ENCODE assay signal across 33 cellular contexts in the genomic region with DNA sequence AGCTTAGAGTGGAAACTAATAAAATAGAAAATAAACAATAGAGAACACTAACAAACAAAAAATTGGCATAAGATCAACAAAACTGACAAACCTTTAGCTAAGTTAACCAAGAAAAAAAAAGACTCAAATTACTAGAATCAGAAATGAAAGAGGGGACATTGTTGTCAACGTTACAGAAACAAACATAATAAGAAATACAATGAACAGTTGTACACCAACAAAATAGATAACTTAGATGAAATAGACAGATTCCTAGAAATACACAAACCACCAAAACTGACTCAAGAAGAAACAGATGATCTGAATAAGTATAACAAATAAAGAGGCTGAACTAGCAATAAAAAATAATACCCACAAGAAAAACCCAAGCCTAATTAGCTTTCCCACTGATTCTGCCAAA. TPM values are rescaled to one million over a fixed set of nuclear protein-coding genes. Genes with fewer than 3 reads are reported as not detected.
DNase-seq lines count a peak whose midpoint lies in the region; ATAC-seq, FAIRE-seq and TF ChIP-seq lines count a peak whose summit lies in the region.
"Had no signal": no experiment of that assay in that cellular context is flagged by ENCODE, and none has a peak within 500 bp of the region (broad histone marks: within the 10 kb centered on the region; RNA-seq: fewer than 3 reads in every experiment).

No MANE protein-coding gene starts in this region.

- H3K27ac ChIP-seq in endodermal cell (ENCODE audit: low read depth, low read length) = no peak overlapping the region
- H3K27ac ChIP-seq: A549, epithelial cell of prostate, PC-9, upper lobe of left lung had no signal

- no peaks in the 10 kb centered on the region for H3K9me3 Mint-ChIP-seq in activated T-cell treated with anti-CD3 and anti-CD28 coated beads, Interleukin-2, amount 50 U/mL, for 24 hours
- no peaks in the 10 kb centered on the region for H3K9me3 Mint-ChIP-seq in activated T-cell treated with anti-CD3 and anti-CD28 coated beads, Interleukin-2, amount 50 U/mL, for 4 hours
- H3K9me3 Mint-ChIP-seq in activated T-helper 2 cell treated with anti-CD3 and anti-CD28 coated beads, Interferon-gamma antibody, Interleukin-2, Interleukin-4, amounts not matched to agents 10 μg/mL and 5 μg/mL and 100 μg/mL, durations not matched to agents 14 hours and 24 hours and 36 hours = peaks cover 11% of the 10 kb centered on the region
- H3K9me3 Mint-ChIP-seq in endodermal cell = no peaks in the 10 kb centered on the region
- H3K9me3 Mint-ChIP-seq: nephron had no signal

- H3K27me3 ChIP-seq in endodermal cell (ENCODE audit: control insufficient read depth, insufficient read depth, low read length, poor library complexity, severe bottlenecking) = no peaks in the 10 kb centered on the region
- H3K27me3 ChIP-seq: upper lobe of left lung had no signal

- no peaks in the 10 kb centered on the region for H3K36me3 Mint-ChIP-seq in activated T-cell treated with anti-CD3 and anti-CD28 coated beads, Interleukin-2, amount 50 U/mL, for 24 hours (ENCODE audit: low read depth)
- H3K36me3 Mint-ChIP-seq in activated T-cell treated with anti-CD3 and anti-CD28 coated beads, Interleukin-2, amount 50 U/mL, for 4 hours (ENCODE audit: insufficient read depth) = no peaks in the 10 kb centered on the region
- H3K36me3 Mint-ChIP-seq in activated T-helper 2 cell treated with anti-CD3 and anti-CD28 coated beads, Interferon-gamma antibody, Interleukin-2, Interleukin-4, amounts not matched to agents 10 μg/mL and 5 μg/mL and 100 μg/mL, durations not matched to agents 14 hours and 24 hours and 36 hours (ENCODE audit: low read depth) = peaks cover 10% of the 10 kb centered on the region
- H3K36me3 Mint-ChIP-seq in endodermal cell (ENCODE audit: low read depth) = no peaks in the 10 kb centered on the region
- H3K36me3 Mint-ChIP-seq: brain, WTC11 had no signal

- 80% methylated on average over 1 of the region's 1 CpG; no CpG with 5 or more reads in 1 of the 2 experiments for WGBS in endodermal cell (ENCODE audit: insufficient coverage in 1 of 2, insufficient read length in 1 of 2), 2 experiments

- H3K27me3 Mint-ChIP-seq in activated T-cell treated with anti-CD3 and anti-CD28 coated beads, Interleukin-2, amount 50 U/mL, for 24 hours = no peaks in the 10 kb centered on the region
- H3K27me3 Mint-ChIP-seq in activated T-cell treated with anti-CD3 and anti-CD28 coated beads, Interleukin-2, amount 50 U/mL, for 4 hours (ENCODE audit: low read depth) = no peaks in the 10 kb centered on the region
- H3K27me3 Mint-ChIP-seq in activated T-helper 2 cell treated with anti-CD3 and anti-CD28 coated beads, Interferon-gamma antibody, Interleukin-2, Interleukin-4, amounts not matched to agents 10 μg/mL and 5 μg/mL and 100 μg/mL, durations not matched to agents 14 hours and 24 hours and 36 hours (ENCODE audit: low read depth) = no peaks in the 10 kb centered on the region
- H3K27me3 Mint-ChIP-seq in endodermal cell (ENCODE audit: insufficient read depth) = peaks cover 13% of the 10 kb centered on the region

- peak; percentile 33 for FAIRE-seq in islet of Langerhans (lab: Jason Lieb, UNC)
- FAIRE-seq: A549, small intestine had no signal

- H3K27ac Mint-ChIP-seq in activated T-cell treated with anti-CD3 and anti-CD28 coated beads, Interleukin-2, amount 50 U/mL, for 24 hours = peak overlapping the region; percentile 65
- H3K27ac Mint-ChIP-seq in activated T-helper 2 cell treated with anti-CD3 and anti-CD28 coated beads, Interferon-gamma antibody, Interleukin-2, Interleukin-4, amounts not matched to agents 10 μg/mL and 5 μg/mL and 100 μg/mL, durations not matched to agents 14 hours and 24 hours and 36 hours = peak overlapping the region; percentile 88
- H3K27ac Mint-ChIP-seq in endodermal cell = no peak overlapping the region
- H3K27ac Mint-ChIP-seq: brain, nephron, WTC11 had no signal

- intact Hi-C loops in activated T-helper 2 cell treated with anti-CD3 and anti-CD28 coated beads, Interferon-gamma antibody, Interleukin-2, Interleukin-4, amounts not matched to agents 10 μg/mL and 5 μg/mL and 100 μg/mL, durations not matched to agents 14 hours and 24 hours and 36 hours (cut with micrococcal nuclease) = loop anchor here (1.0 kb wide), 1 partner anchor 9 kb away; no protein-coding TSS in a partner anchor

- no peak for ATAC-seq in activated T-cell treated with anti-CD3 and anti-CD28 coated beads, Interleukin-2, amount 50 U/mL, for 4 hours
- ATAC-seq in HG03342 (IDR thresholded peaks at IDR 0.05; ENCODE audit: unreplicated experiment) (no peak), HG02623 (IDR thresholded peaks at IDR 0.05; ENCODE audit: unreplicated experiment) (no peak)
- ATAC-seq: A549, Right ventricle myocardium inferior, WTC11 had no signal

- peaks cover 68% of the 10 kb centered on the region for H3K4me1 Mint-ChIP-seq in activated T-cell treated with anti-CD3 and anti-CD28 coated beads, Interleukin-2, amount 50 U/mL, for 24 hours (ENCODE audit: low read depth)
- peaks cover 65% of the 10 kb centered on the region for H3K4me1 Mint-ChIP-seq in activated T-cell treated with anti-CD3 and anti-CD28 coated beads, Interleukin-2, amount 50 U/mL, for 4 hours (ENCODE audit: low read depth)
- H3K4me1 Mint-ChIP-seq in activated T-helper 2 cell treated with anti-CD3 and anti-CD28 coated beads, Interferon-gamma antibody, Interleukin-2, Interleukin-4, amounts not matched to agents 10 μg/mL and 5 μg/mL and 100 μg/mL, durations not matched to agents 14 hours and 24 hours and 36 hours (ENCODE audit: low read depth) = peaks cover 78% of the 10 kb centered on the region
- no peaks in the 10 kb centered on the region for H3K4me1 Mint-ChIP-seq in endodermal cell

- no peaks in the 10 kb centered on the region for H3K36me3 ChIP-seq in endodermal cell (ENCODE audit: control insufficient read depth, insufficient read depth, low read length)
- H3K36me3 ChIP-seq: upper lobe of left lung had no signal

- TF ChIP-seq CTCF in LNCaP clone FGC (IDR thresholded peaks at IDR 0.05; ENCODE audit: control insufficient read depth, extremely low read depth, insufficient read depth) (no peak), endodermal cell (conservative IDR thresholded peaks at IDR 0.05) (no peak)

- no peaks in the 10 kb centered on the region for H3K4me1 ChIP-seq in endodermal cell (ENCODE audit: control insufficient read depth, insufficient read depth, low read length)
- H3K4me1 ChIP-seq: upper lobe of left lung had no signal

- no peak for DNase-seq in activated T-cell treated with anti-CD3 and anti-CD28 coated beads, Interleukin-2, amount 50 U/mL, for 24 hours
- DNase-seq in activated T-cell treated with anti-CD3 and anti-CD28 coated beads, Interleukin-2, amount 50 U/mL, for 4 hours = no peak
- peak; percentile 75 for DNase-seq in LNCaP clone FGC (ENCODE audit: low read depth)
- DNase-seq in activated T-helper 2 cell treated with anti-CD3 and anti-CD28 coated beads, Interferon-gamma antibody, Interleukin-2, Interleukin-4, amounts not matched to agents 10 μg/mL and 5 μg/mL and 100 μg/mL, durations not matched to agents 14 hours and 24 hours and 36 hours (ENCODE audit: low spot score) = no peak
- no peak for DNase-seq in endodermal cell
- DNase-seq: AML-193, head of caudate nucleus, IMR-90, midbrain, NCI-H1105 treated with DMSO at 0.1 percent for 48 hours, NCI-H1930, NCI-H524 treated with DMSO at 0.1 percent for 48 hours, retina, small intestine, substantia nigra, upper lobe of left lung had no signal

- H3K9me3 ChIP-seq in endodermal cell (ENCODE audit: control insufficient read depth, low read length) = no peaks in the 10 kb centered on the region
- H3K9me3 ChIP-seq: A549, upper lobe of left lung had no signal

- no peak overlapping the region for H3K4me3 Mint-ChIP-seq in activated T-cell treated with anti-CD3 and anti-CD28 coated beads, Interleukin-2, amount 50 U/mL, for 24 hours
- H3K4me3 Mint-ChIP-seq in activated T-cell treated with anti-CD3 and anti-CD28 coated beads, Interleukin-2, amount 50 U/mL, for 4 hours = no peak overlapping the region
- no peak overlapping the region for H3K4me3 Mint-ChIP-seq in activated T-helper 2 cell treated with anti-CD3 and anti-CD28 coated beads, Interferon-gamma antibody, Interleukin-2, Interleukin-4, amounts not matched to agents 10 μg/mL and 5 μg/mL and 100 μg/mL, durations not matched to agents 14 hours and 24 hours and 36 hours (ENCODE audit: low read depth)
- H3K4me3 Mint-ChIP-seq in endodermal cell = no peak overlapping the region
- H3K4me3 Mint-ChIP-seq: brain, nephron, WTC11 had no signal

- H3K4me3 ChIP-seq in LNCaP clone FGC (ENCODE audit: low read depth, low read length) = no peak overlapping the region
- no peak overlapping the region for H3K4me3 ChIP-seq in endodermal cell (ENCODE audit: low read length)
- H3K4me3 ChIP-seq: A549, PC-9, upper lobe of left lung had no signal

- H3K9ac ChIP-seq in endodermal cell (ENCODE audit: extremely low read depth, low read length, poor library complexity, severe bottlenecking) = no peak overlapping the region

RNA-seq across cellular contexts. Expression of a gene that starts 34.8 kb away (rescaled TPM):
- under 1 TPM in 1 of 3 donors, not detected in 2; 0.08 TPM for total RNA-seq in activated T-cell treated with anti-CD3 and anti-CD28 coated beads, Interleukin-2, amount 50 U/mL, for 4 hours
- not detected in 2 replicates for total RNA-seq in activated T-helper 2 cell treated with anti-CD3 and anti-CD28 coated beads, Interferon-gamma antibody, Interleukin-2, Interleukin-4, amounts not matched to agents 10 μg/mL and 5 μg/mL and 100 μg/mL, durations not matched to agents 14 hours and 24 hours and 36 hours
- not detected for total RNA-seq in endodermal cell
- polyA plus RNA-seq in endodermal cell (2013, experiment 1 of 2) = not detected
- not detected for polyA plus RNA-seq in endodermal cell (2013, experiment 2 of 2)
- total RNA-seq: cerebellum, G401, H4, IMR-90, M059J, osteocyte, Right ventricle myocardium inferior had no signal
- polyA plus RNA-seq: A549, IMR-90 had no signal

RNA-seq across cellular contexts. Expression of a gene that starts 44.6 kb away (rescaled TPM):
- total RNA-seq in activated T-cell treated with anti-CD3 and anti-CD28 coated beads, Interleukin-2, amount 50 U/mL, for 4 hours = not detected
- 1.7 and 1.9 TPM in 2 replicates for total RNA-seq in activated T-helper 2 cell treated with anti-CD3 and anti-CD28 coated beads, Interferon-gamma antibody, Interleukin-2, Interleukin-4, amounts not matched to agents 10 μg/mL and 5 μg/mL and 100 μg/mL, durations not matched to agents 14 hours and 24 hours and 36 hours
- not detected for total RNA-seq in endodermal cell
- not detected for polyA plus RNA-seq in endodermal cell (2013, experiment 1 of 2)
- not detected for polyA plus RNA-seq in endodermal cell (2013, experiment 2 of 2)
- total RNA-seq: cerebellum, G401, H4, IMR-90, kidney epithelial cell, lower leg skin, M059J, osteocyte, PC-9, Right ventricle myocardium inferior, upper lobe of left lung, WTC11 had no signal
- polyA plus RNA-seq: A549, IMR-90 had no signal

RNA-seq across cellular contexts. Expression of a gene that starts 55.9 kb away (rescaled TPM):
- total RNA-seq in activated T-cell treated with anti-CD3 and anti-CD28 coated beads, Interleukin-2, amount 50 U/mL, for 4 hours = 10 to 100 TPM; 30.5 to 39.3 (median 36.6) TPM
- 144 and 147 TPM in 2 replicates for total RNA-seq in activated T-helper 2 cell treated with anti-CD3 and anti-CD28 coated beads, Interferon-gamma antibody, Interleukin-2, Interleukin-4, amounts not matched to agents 10 μg/mL and 5 μg/mL and 100 μg/mL, durations not matched to agents 14 hours and 24 hours and 36 hours
- under 1 TPM; 0.46 to 0.51 TPM for total RNA-seq in endodermal cell
- polyA plus RNA-seq in endodermal cell (2013, experiment 1 of 2) = not detected
- 0.37 TPM for polyA plus RNA-seq in endodermal cell (2013, experiment 2 of 2)
- total RNA-seq: G401, IMR-90, osteocyte, PC-9 had no signal

Comparison
In these comparisons a context has a peak if more than half of its experiments do, and no peak if none do; other contexts are left out.
1. RNA of a gene that starts 55.9 kb away (total RNA-seq): 144 to 147 TPM in activated T-helper 2 cell treated with anti-CD3 and anti-CD28 coated beads, Interferon-gamma antibody, Interleukin-2, Interleukin-4, amounts not matched to agents 10 μg/mL and 5 μg/mL and 100 μg/mL, durations not matched to agents 14 hours and 24 hours and 36 hours and 30.5 to 39.3 TPM in activated T-cell treated with anti-CD3 and anti-CD28 coated beads, Interleukin-2, amount 50 U/mL, for 4 hours; 0.46 to 0.51 TPM in endodermal cell; every median in the first group is over 10 times any median in the second.